ENCODE assay signal across 14 cellular contexts in the genomic region with DNA sequence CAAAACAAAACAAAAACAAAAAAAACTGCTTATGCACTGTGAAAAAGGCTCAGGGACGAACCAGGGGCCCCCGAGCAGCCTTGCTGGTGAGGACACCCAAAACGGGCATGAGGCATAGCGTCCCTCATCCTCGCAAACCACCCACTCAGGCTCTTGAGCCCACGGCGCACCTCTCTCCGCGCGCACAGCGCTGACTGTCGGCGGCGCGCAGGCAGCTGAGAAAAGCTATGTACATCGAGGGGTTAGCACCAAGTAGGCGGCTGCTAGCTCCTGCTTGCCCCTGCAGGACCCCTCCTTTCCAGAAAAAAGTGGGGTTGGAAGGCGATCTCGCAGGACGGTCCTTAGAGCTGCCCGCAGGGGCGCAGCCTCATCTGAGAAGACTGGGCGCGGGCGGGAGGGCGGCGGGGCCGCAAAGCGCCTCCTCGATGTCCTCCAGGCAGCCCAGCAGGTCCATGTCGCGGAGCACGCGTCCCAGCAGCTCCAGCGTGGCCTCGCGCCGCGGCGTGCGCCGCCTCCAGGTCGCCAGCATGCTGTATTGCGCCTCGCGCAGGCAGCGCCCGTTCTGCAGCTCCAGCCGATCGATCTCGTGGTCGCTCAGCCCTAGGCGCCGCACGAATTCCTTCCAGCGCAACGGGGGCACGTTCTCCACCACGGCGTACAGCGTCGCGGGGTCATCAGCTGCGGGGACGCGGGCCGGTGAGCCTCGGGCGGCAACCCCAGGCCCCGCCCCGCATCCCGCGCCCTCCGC. TPM values are rescaled to one million over a fixed set of nuclear protein-coding genes. Genes with fewer than 3 reads are reported as not detected.
DNase-seq lines count a peak whose midpoint lies in the region; ATAC-seq, FAIRE-seq and TF ChIP-seq lines count a peak whose summit lies in the region.
"Had no signal": no experiment of that assay in that cellular context is flagged by ENCODE, and none has a peak within 500 bp of the region (broad histone marks: within the 10 kb centered on the region; RNA-seq: fewer than 3 reads in every experiment).

No MANE protein-coding gene starts in this region.

- H3K27me3 ChIP-seq in H1 (replicated peaks in 1 of 4; ENCODE audit: control insufficient read depth in 3 of 4, extremely low read depth in 1 of 4, insufficient read depth in 3 of 4, low read length in 3 of 4): no peaks in the 10 kb centered on the region
- no peaks in the 10 kb centered on the region for H3K27me3 ChIP-seq in stomach
- H3K27me3 ChIP-seq: heart right ventricle had no signal

- no peaks in the 10 kb centered on the region for H3K27me3 Mint-ChIP-seq in activated naive CD4-positive, alpha-beta T cell treated with anti-CD3 and anti-CD28 coated beads for 36 hours (ENCODE audit: low read depth)
- no peaks in the 10 kb centered on the region for H3K27me3 Mint-ChIP-seq in T-cell

- H3K4me1 ChIP-seq in H1 (replicated peaks in 1 of 4; ENCODE audit: control insufficient read depth in 3 of 4, insufficient read depth in 4 of 4, low read length in 3 of 4) (peaks cover 5 to 37% (median 21%) of the 10 kb centered on the region in 4 experiments), stomach (peaks cover 49 to 100% (median 88%) of the 10 kb centered on the region in 4 donors)

- no peak overlapping the region for H3K4me3 Mint-ChIP-seq in activated naive CD4-positive, alpha-beta T cell treated with anti-CD3 and anti-CD28 coated beads for 36 hours
- no peak overlapping the region for H3K4me3 Mint-ChIP-seq in T-cell
- H3K4me3 Mint-ChIP-seq: activated T-cell treated with anti-CD3 and anti-CD28 coated beads, Interleukin-2, amount 50 U/mL, for 72 hours had no signal

- no peaks in the 10 kb centered on the region for H3K9me3 Mint-ChIP-seq in activated naive CD4-positive, alpha-beta T cell treated with anti-CD3 and anti-CD28 coated beads for 36 hours
- H3K9me3 Mint-ChIP-seq in activated naive CD4-positive, alpha-beta T cell treated with anti-CD3 and anti-CD28 coated beads, Interleukin-2, amount 50 U/mL, for 72 hours: no peaks in the 10 kb centered on the region
- H3K9me3 Mint-ChIP-seq in T-cell: no peaks in the 10 kb centered on the region
- H3K9me3 Mint-ChIP-seq: activated T-cell treated with anti-CD3 and anti-CD28 coated beads, Interleukin-2, amount 50 U/mL, for 72 hours had no signal

- TF ChIP-seq CTCF in H1 (IDR thresholded peaks at IDR 0.05; ENCODE audit: control extremely low read depth in 1 of 3, insufficient read depth in 1 of 3, low read depth in 1 of 3, low read length in 3 of 3): peak in 1 of 3 experiments; percentile 19; a peak in 1 of 4 replicates
- no peak for TF ChIP-seq CTCF in stomach (IDR thresholded peaks at IDR 0.05)

- 77% methylated on average over 51 of the region's 74 CpGs; no CpG with 5 or more reads in 1 of the 2 experiments for WGBS in H1 (ENCODE audit: extremely low coverage in 1 of 2, insufficient coverage in 1 of 2, insufficient read length in 1 of 2, insufficient replicate concordance in 2 of 2, low coverage in 1 of 2, low lambda C conversion rate in 2 of 2, missing lambda C conversion rate in 1 of 2), 2 experiments
- WGBS in stomach, 5 donors: 88 to 90% (median 89%) methylated on average over 63 to 74 of the region's 74 CpGs

- H2BK120ac ChIP-seq in H1 (replicated peaks; ENCODE audit: low read depth, low read length): no peak overlapping the region

- TF ChIP-seq EP300 in H1 (IDR thresholded peaks at IDR 0.05; ENCODE audit: borderline replicate concordance in 1 of 2, low read depth in 2 of 2, low read length in 2 of 2): no peak
- TF ChIP-seq EP300 in stomach (IDR thresholded peaks at IDR 0.05): no peak

- peaks cover 0 to 6% of the 10 kb centered on the region in 2 experiments; a peak in 2 of 4 replicates for H3K79me2 ChIP-seq in H1 (ENCODE audit: control insufficient read depth in 1 of 2, insufficient read depth in 2 of 2, low read length in 2 of 2)

- H4K8ac ChIP-seq in H1 (ENCODE audit: extremely low read depth, insufficient read depth, low read length): peak overlapping the region; percentile 84; the same call in 1 of the 2 replicates

- no peak overlapping the region for H4K5ac ChIP-seq in H1 (ENCODE audit: insufficient read length, low read depth, low read length)

- DNase-seq in activated naive CD4-positive, alpha-beta T cell treated with anti-CD3 and anti-CD28 coated beads for 36 hours: no peak
- no peak for DNase-seq in activated naive CD4-positive, alpha-beta T cell treated with anti-CD3 and anti-CD28 coated beads, Interleukin-2, amount 50 U/mL, for 72 hours (ENCODE audit: low spot score in 2 of 2)
- DNase-seq in H1 (ENCODE audit: low read depth in 1 of 2, low spot score in 2 of 2): peak in 1 of 2 experiments; percentile 77
- no peak for DNase-seq in stomach
- DNase-seq in kidney tubule cell (ENCODE audit: low spot score): no peak
- no peak for DNase-seq in T-cell
- DNase-seq: activated T-cell treated with anti-CD3 and anti-CD28 coated beads, Interleukin-2, amount 50 U/mL, for 72 hours; heart right ventricle; NCI-H2029; NCI-H524; stimulated activated CD4-positive, alpha-beta T cell treated with anti-CD3 and anti-CD28 coated beads, Interleukin-1b, Interleukin-23, amount 100 ng/mL, for 48 hours had no signal

- no peak for ATAC-seq in activated naive CD4-positive, alpha-beta T cell treated with anti-CD3 and anti-CD28 coated beads, Interleukin-2, amount 50 U/mL, for 72 hours
- no peak for ATAC-seq in T-cell (replicated peaks in 1 of 4)
- ATAC-seq: activated T-cell treated with anti-CD3 and anti-CD28 coated beads, Interleukin-2, amount 50 U/mL, for 72 hours; heart right ventricle had no signal

- FAIRE-seq in H1 (lab: Jason Lieb, UNC): no peak

- H3K4me1 Mint-ChIP-seq in activated naive CD4-positive, alpha-beta T cell treated with anti-CD3 and anti-CD28 coated beads for 36 hours (ENCODE audit: low read depth): peaks cover 37% of the 10 kb centered on the region
- H3K4me1 Mint-ChIP-seq in T-cell: peaks cover 36 to 50% (median 45%) of the 10 kb centered on the region in 3 donors

- H3K79me1 ChIP-seq in H1 (ENCODE audit: low read depth, low read length): no peaks in the 10 kb centered on the region; the same call in 1 of the 2 replicates

- H3K14ac ChIP-seq in H1 (ENCODE audit: insufficient read length): no peak overlapping the region

- peak overlapping the region; percentile 14 to 25; a peak in 3 of 4 replicates for H3K4me2 ChIP-seq in H1 (ENCODE audit: insufficient read depth in 1 of 2, low read depth in 2 of 2, low read length in 2 of 2)

- H2BK5ac ChIP-seq in H1 (ENCODE audit: low read depth, low read length): peak overlapping the region; percentile 60

- peak overlapping the region; percentile 60 for H3K18ac ChIP-seq in H1 (ENCODE audit: extremely low read depth, low read length)

- no peak overlapping the region for H3K56ac ChIP-seq in H1 (replicated peaks; ENCODE audit: insufficient read length, low read depth, low read length)

- TF ChIP-seq POLR2A in H1 (IDR thresholded peaks at IDR 0.05; ENCODE audit: control extremely low read depth in 1 of 2, low read depth in 2 of 2, low read length in 2 of 2): no peak
- no peak for TF ChIP-seq POLR2A in stomach (IDR thresholded peaks at IDR 0.05)

- H3K4me3 ChIP-seq in H1 (ENCODE audit: extremely low read depth in 1 of 4, insufficient read depth in 2 of 4, low read depth in 3 of 4, low read length in 4 of 4): no peak overlapping the region; a peak in 1 of 8 replicates
- H3K4me3 ChIP-seq in stomach: no peak overlapping the region
- H3K4me3 ChIP-seq: coronary artery, heart right ventricle had no signal

- no peak overlapping the region for H4K91ac ChIP-seq in H1 (replicated peaks; ENCODE audit: insufficient read length, low read length)

- peaks cover 42% of the 10 kb centered on the region for H3K36me3 Mint-ChIP-seq in activated naive CD4-positive, alpha-beta T cell treated with anti-CD3 and anti-CD28 coated beads for 36 hours (ENCODE audit: low read depth)
- peaks cover 18 to 30% of the 10 kb centered on the region in 2 donors for H3K36me3 Mint-ChIP-seq in activated naive CD4-positive, alpha-beta T cell treated with anti-CD3 and anti-CD28 coated beads, Interleukin-2, amount 50 U/mL, for 72 hours
- peaks cover 24% of the 10 kb centered on the region for H3K36me3 Mint-ChIP-seq in T-cell

- no peak overlapping the region for H2BK20ac ChIP-seq in H1 (ENCODE audit: low read length)

- H3K23ac ChIP-seq in H1 (ENCODE audit: insufficient read length): no peak overlapping the region

- no peaks in the 10 kb centered on the region for H3K9me3 ChIP-seq in H1 (ENCODE audit: insufficient read depth in 2 of 2, low read depth in 1 of 2, low read length in 1 of 2)
- no peaks in the 10 kb centered on the region for H3K9me3 ChIP-seq in stomach
- H3K9me3 ChIP-seq: heart right ventricle had no signal

- intact Hi-C loops in activated naive CD4-positive, alpha-beta T cell treated with anti-CD3 and anti-CD28 coated beads for 36 hours (cut with micrococcal nuclease): no loop called here
- intact Hi-C loops in stomach (cut with DNase I; ENCODE audit: low total_unique reads): loop anchor here (5.0 to 10.0 kb wide), 2 partner anchors 136 to 203 kb away; a partner anchor contains a TSS

- H3K27ac Mint-ChIP-seq in activated naive CD4-positive, alpha-beta T cell treated with anti-CD3 and anti-CD28 coated beads for 36 hours: peak overlapping the region; percentile 50
- peak overlapping the region in 1 of 2 donors; percentile 63 for H3K27ac Mint-ChIP-seq in activated naive CD4-positive, alpha-beta T cell treated with anti-CD3 and anti-CD28 coated beads, Interleukin-2, amount 50 U/mL, for 72 hours
- H3K27ac Mint-ChIP-seq in T-cell: no peak overlapping the region
- H3K27ac Mint-ChIP-seq: activated T-cell treated with anti-CD3 and anti-CD28 coated beads, Interleukin-2, amount 50 U/mL, for 72 hours had no signal

- CTCF ChIA-PET in activated naive CD4-positive, alpha-beta T cell treated with anti-CD3 and anti-CD28 coated beads for 36 hours (lab: Charles Lee): no interaction called here
- CTCF ChIA-PET in H1 (lab: Charles Lee; ENCODE audit: partially characterized antibody) (interaction anchor here (0.6 to 7.8 kb wide), 15 partner anchors 8 to 292 kb away, joined by 3 to 109 read pairs (median 5); a partner anchor contains a TSS), T-cell (lab: Charles Lee) (no interaction called here)

- peaks cover 17 to 47% (median 29%) of the 10 kb centered on the region in 4 experiments; a peak in 5 of 8 replicates for H3K36me3 ChIP-seq in H1 (ENCODE audit: control insufficient read depth in 2 of 4, insufficient read depth in 4 of 4, low read length in 3 of 4)
- H3K36me3 ChIP-seq in stomach: peaks cover 58 to 78% (median 73%) of the 10 kb centered on the region in 4 donors

- no peak; a peak in 1 of 4 replicates for TF ChIP-seq RAD21 in H1 (IDR thresholded peaks at IDR 0.05 in 1 of 2, conservative IDR thresholded peaks at IDR 0.05 in 1 of 2; ENCODE audit: low read depth in 2 of 2, low read length in 2 of 2)

- H2AFZ ChIP-seq in H1 (ENCODE audit: low read length): no peak overlapping the region

- no peaks in the 10 kb centered on the region for H4K20me1 ChIP-seq in H1 (replicated peaks in 1 of 2; ENCODE audit: control insufficient read depth in 1 of 2, insufficient read depth in 2 of 2, low read length in 2 of 2)

- H3K27ac ChIP-seq in H1 (ENCODE audit: low read depth, low read length): no peak overlapping the region
- peak overlapping the region in 4 of 5 donors; percentile 35 to 99 (median 96) for H3K27ac ChIP-seq in stomach

- peak overlapping the region; percentile 50; the same call in 1 of the 2 replicates for H2BK12ac ChIP-seq in H1 (ENCODE audit: low read depth, low read length)

- H2AK5ac ChIP-seq in H1 (ENCODE audit: low read depth, low read length): no peak overlapping the region

- no peak overlapping the region for H3K4ac ChIP-seq in H1 (replicated peaks; ENCODE audit: insufficient read length, low read depth, low read length)

- POLR2A ChIA-PET in H1 (lab: Charles Lee; ENCODE audit: partially characterized antibody) (interaction anchor here (0.6 to 17.5 kb wide), 15 partner anchors 9 to 205 kb away, joined by 3 to 286 read pairs (median 6); a partner anchor contains a TSS), T-cell (lab: Charles Lee) (no interaction called here)

- peak overlapping the region in 2 of 4 experiments; percentile 8 to 15; a peak in 2 of 7 replicates for H3K9ac ChIP-seq in H1 (replicated peaks in 1 of 4; ENCODE audit: extremely low read depth in 1 of 4, low read depth in 3 of 4, low read length in 3 of 4)

- no peak overlapping the region for H2BK15ac ChIP-seq in H1 (ENCODE audit: low read length)

- H3K23me2 ChIP-seq in H1 (ENCODE audit: low read depth, low read length): no peaks in the 10 kb centered on the region; the same call in 1 of the 2 replicates

RNA-seq across cellular contexts. Expression of a gene that starts 12.8 kb away (rescaled TPM):
- 10 to 100 TPM; 38.1 to 41.3 TPM for total RNA-seq in activated naive CD4-positive, alpha-beta T cell treated with anti-CD3 and anti-CD28 coated beads for 36 hours
- total RNA-seq in activated naive CD4-positive, alpha-beta T cell treated with anti-CD3 and anti-CD28 coated beads, Interleukin-2, amount 50 U/mL, for 72 hours: 10 to 100 TPM; 49.3 to 62.6 TPM
- total RNA-seq in H1 (2021; fragmentation: NEBNext Ultra II Directional; extraction: Animal tissue kit (Norgen Biotek cat#: 25700)): 42.1 and 45.8 TPM in 2 replicates
- polyA plus RNA-seq in H1 (2011; rRNA removed) (28.7 and 48.7 TPM in 2 replicates), stomach (10 to 100 TPM; 35.2 to 64.4 (median 38.5) TPM)
- 29.1 TPM for polyA plus RNA-seq in H1 (2011; cell fraction: cytosol; rRNA removed)
- 46.5 TPM for polyA plus RNA-seq in H1 (2011; cell fraction: nucleus; rRNA removed)
- 40.7 to 46.5 TPM (median 44.7 TPM) in 4 replicates for polyA plus RNA-seq in H1 (2012, experiment 1 of 2)
- polyA plus RNA-seq in H1 (2012, experiment 2 of 2): 56.1 TPM
- 75.2 TPM for polyA plus RNA-seq in H1 (2013, experiment 1 of 2)
- 89.3 TPM for polyA plus RNA-seq in H1 (2013, experiment 2 of 2)
- polyA minus RNA-seq in H1 (2011; rRNA and poly(A)+ RNA removed): 33.4 and 50.9 TPM in 2 replicates
- polyA minus RNA-seq in H1 (2011; cell fraction: cytosol; rRNA and poly(A)+ RNA removed): 28.5 TPM
- polyA minus RNA-seq in H1 (2011; cell fraction: nucleus; rRNA and poly(A)+ RNA removed): 29.2 TPM
- total RNA-seq in stomach (100 to 1,000 TPM in 4 of 5 donors, 10 to 100 TPM in 1; 91.6 to 432 (median 152) TPM), T-cell (10 to 100 TPM; 32.3 to 88.0 (median 86.5) TPM)

RNA-seq across cellular contexts. Expression of a gene that starts 18.6 kb away (rescaled TPM):
- total RNA-seq in activated naive CD4-positive, alpha-beta T cell treated with anti-CD3 and anti-CD28 coated beads for 36 hours: not detected
- total RNA-seq in activated naive CD4-positive, alpha-beta T cell treated with anti-CD3 and anti-CD28 coated beads, Interleukin-2, amount 50 U/mL, for 72 hours: not detected
- total RNA-seq in H1 (2021; fragmentation: NEBNext Ultra II Directional; extraction: Animal tissue kit (Norgen Biotek cat#: 25700)): 25.5 and 32.5 TPM in 2 replicates
- 23.1 and 38.1 TPM in 2 replicates for polyA plus RNA-seq in H1 (2011; rRNA removed)
- 30.4 TPM for polyA plus RNA-seq in H1 (2011; cell fraction: cytosol; rRNA removed)
- 49.3 TPM for polyA plus RNA-seq in H1 (2011; cell fraction: nucleus; rRNA removed)
- polyA plus RNA-seq in H1 (2012, experiment 1 of 2): 22.6 to 29.6 TPM (median 26.3 TPM) in 4 replicates
- polyA plus RNA-seq in H1 (2012, experiment 2 of 2): 28.8 TPM
- 18.8 TPM for polyA plus RNA-seq in H1 (2013, experiment 1 of 2)
- polyA plus RNA-seq in H1 (2013, experiment 2 of 2): 18.5 TPM
- 22.1 and 28.7 TPM in 2 replicates for polyA minus RNA-seq in H1 (2011; rRNA and poly(A)+ RNA removed)
- polyA minus RNA-seq in H1 (2011; cell fraction: cytosol; rRNA and poly(A)+ RNA removed): 17.8 TPM
- 17.7 TPM for polyA minus RNA-seq in H1 (2011; cell fraction: nucleus; rRNA and poly(A)+ RNA removed)
- total RNA-seq in stomach: 100 to 1,000 TPM in 1 of 5 donors, 10 to 100 TPM in 3, 1 to 10 TPM in 1; 6.4 to 101 (median 16.2) TPM
- polyA plus RNA-seq in stomach: 10 to 100 TPM in 2 of 3 donors, 1 to 10 TPM in 1; 5.9 to 32.3 (median 27.0) TPM
- under 1 TPM in 2 of 5 donors, not detected in 3; 0.13 to 0.38 TPM for total RNA-seq in T-cell
- total RNA-seq: A172; activated T-cell treated with anti-CD3 and anti-CD28 coated beads, Interleukin-2, amount 50 U/mL, for 72 hours; SK-MEL-5 had no signal

RNA-seq across cellular contexts. Expression of a gene that starts 46.2 kb away (rescaled TPM):
- under 1 TPM; 0.20 to 0.67 TPM for total RNA-seq in activated naive CD4-positive, alpha-beta T cell treated with anti-CD3 and anti-CD28 coated beads for 36 hours
- total RNA-seq in activated naive CD4-positive, alpha-beta T cell treated with anti-CD3 and anti-CD28 coated beads, Interleukin-2, amount 50 U/mL, for 72 hours: 1 to 10 TPM; 1.1 to 2.8 TPM
- total RNA-seq in H1 (2021; fragmentation: NEBNext Ultra II Directional; extraction: Animal tissue kit (Norgen Biotek cat#: 25700)): 85.5 and 89.0 TPM in 2 replicates
- 156 and 192 TPM in 2 replicates for polyA plus RNA-seq in H1 (2011; rRNA removed)
- 97.5 TPM for polyA plus RNA-seq in H1 (2011; cell fraction: cytosol; rRNA removed)
- 220 TPM for polyA plus RNA-seq in H1 (2011; cell fraction: nucleus; rRNA removed)
- 83.5 to 112 TPM (median 108 TPM) in 4 replicates for polyA plus RNA-seq in H1 (2012, experiment 1 of 2)
- polyA plus RNA-seq in H1 (2012, experiment 2 of 2): 95.0 TPM
- polyA plus RNA-seq in H1 (2013, experiment 1 of 2): 112 TPM
- 115 TPM for polyA plus RNA-seq in H1 (2013, experiment 2 of 2)
- polyA minus RNA-seq in H1 (2011; rRNA and poly(A)+ RNA removed): 117 and 161 TPM in 2 replicates
- polyA minus RNA-seq in H1 (2011; cell fraction: cytosol; rRNA and poly(A)+ RNA removed): 49.3 TPM
- polyA minus RNA-seq in H1 (2011; cell fraction: nucleus; rRNA and poly(A)+ RNA removed): 76.1 TPM
- 100 to 1,000 TPM in 4 of 5 donors, 10 to 100 TPM in 1; 63.3 to 486 (median 277) TPM for total RNA-seq in stomach
- 10 to 100 TPM; 16.6 to 98.0 (median 47.5) TPM for polyA plus RNA-seq in stomach
- 1 to 10 TPM; 1.0 to 3.4 (median 2.6) TPM for total RNA-seq in T-cell
- total RNA-seq: SK-MEL-5 had no signal

RNA-seq across cellular contexts. Expression of a gene that starts 54.8 kb away (rescaled TPM):
- total RNA-seq in activated naive CD4-positive, alpha-beta T cell treated with anti-CD3 and anti-CD28 coated beads for 36 hours: 1 to 10 TPM; 2.1 to 3.1 TPM
- 1 to 10 TPM; 2.0 to 3.1 TPM for total RNA-seq in activated naive CD4-positive, alpha-beta T cell treated with anti-CD3 and anti-CD28 coated beads, Interleukin-2, amount 50 U/mL, for 72 hours
- total RNA-seq in H1 (2021; fragmentation: NEBNext Ultra II Directional; extraction: Animal tissue kit (Norgen Biotek cat#: 25700)): 6.3 and 6.7 TPM in 2 replicates
- polyA plus RNA-seq in H1 (2011; rRNA removed) (5.1 and 9.2 TPM in 2 replicates), stomach (10 to 100 TPM; 47.3 to 76.3 (median 48.3) TPM)
- 4.2 TPM for polyA plus RNA-seq in H1 (2011; cell fraction: cytosol; rRNA removed)
- 7.9 TPM for polyA plus RNA-seq in H1 (2011; cell fraction: nucleus; rRNA removed)
- 27.4 to 39.4 TPM (median 31.7 TPM) in 4 replicates for polyA plus RNA-seq in H1 (2012, experiment 1 of 2)
- 11.0 TPM for polyA plus RNA-seq in H1 (2012, experiment 2 of 2)
- 11.7 TPM for polyA plus RNA-seq in H1 (2013, experiment 1 of 2)
- polyA plus RNA-seq in H1 (2013, experiment 2 of 2): 13.4 TPM
- polyA minus RNA-seq in H1 (2011; rRNA and poly(A)+ RNA removed): 2.2 and 3.2 TPM in 2 replicates
- 3.6 TPM for polyA minus RNA-seq in H1 (2011; cell fraction: cytosol; rRNA and poly(A)+ RNA removed)
- polyA minus RNA-seq in H1 (2011; cell fraction: nucleus; rRNA and poly(A)+ RNA removed): 7.4 TPM
- total RNA-seq in stomach (100 to 1,000 TPM in 3 of 5 donors, 10 to 100 TPM in 2; 27.5 to 471 (median 126) TPM), T-cell (1 to 10 TPM in 2 of 5 donors, under 1 TPM in 2, not detected in 1; 0.56 to 1.6 (median 1.2) TPM)
- total RNA-seq: A172 had no signal

Comparison
In these comparisons a context has a peak if more than half of its experiments do, and no peak if none do; other contexts are left out.
1. RNA of a gene that starts 18.6 kb away (total RNA-seq): 25.5 to 32.5 TPM in H1 and 6.4 to 101 TPM in stomach; not detected in activated naive CD4-positive, alpha-beta T cell treated with anti-CD3 and anti-CD28 coated beads for 36 hours, not detected in activated naive CD4-positive, alpha-beta T cell treated with anti-CD3 and anti-CD28 coated beads, Interleukin-2, amount 50 U/mL, for 72 hours and 0.13 to 0.38 TPM in T-cell; every median in the first group is over 4 times any median in the second.
2. RNA of a gene that starts 46.2 kb away (total RNA-seq): 63.3 to 486 TPM in stomach and 85.5 to 89.0 TPM in H1; 1.1 to 2.8 TPM in activated naive CD4-positive, alpha-beta T cell treated with anti-CD3 and anti-CD28 coated beads, Interleukin-2, amount 50 U/mL, for 72 hours, 1.0 to 3.4 TPM in T-cell and 0.20 to 0.67 TPM in activated naive CD4-positive, alpha-beta T cell treated with anti-CD3 and anti-CD28 coated beads for 36 hours; every median in the first group is over 10 times any median in the second.